Comparison of ENCODE assay signal across 12 cellular contexts in the genomic region with DNA sequence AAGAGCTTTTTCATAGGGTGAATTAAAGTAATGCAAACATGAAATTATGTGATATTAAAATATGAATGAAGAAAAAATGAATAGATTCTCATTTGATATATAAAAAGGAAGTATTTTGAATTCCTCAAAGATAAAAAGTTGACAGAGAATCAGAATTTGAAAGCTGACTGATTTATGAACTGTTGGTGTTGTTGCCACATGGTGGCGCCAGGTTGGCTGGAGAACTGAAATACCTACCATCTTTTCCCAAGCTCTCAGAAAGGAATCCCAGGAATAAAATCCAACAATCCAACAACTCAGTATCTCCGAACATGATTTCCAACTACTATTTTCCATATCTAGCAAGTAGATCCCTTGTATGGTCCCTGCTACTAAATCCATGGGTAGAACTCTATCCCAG. TPM values are rescaled to one million over a fixed set of nuclear protein-coding genes. Genes with fewer than 3 reads are reported as not detected.
DNase-seq lines count a peak whose midpoint lies in the region; ATAC-seq, FAIRE-seq and TF ChIP-seq lines count a peak whose summit lies in the region.
"Had no signal": no experiment of that assay in that cellular context is flagged by ENCODE, and none has a peak within 500 bp of the region (broad histone marks: within the 10 kb centered on the region; RNA-seq: fewer than 3 reads in every experiment).

No MANE protein-coding gene starts in this region.

- POLR2A ChIA-PET in CD4-positive, alpha-beta T cell (lab: Charles Lee) = no interaction called here

- WGBS in small intestine, 3 donors = 43 to 59% (median 48%) methylated on average over 2 of the region's 2 CpGs

- H3K4me3 ChIP-seq in fibroblast of mammary gland (ENCODE audit: control insufficient read depth, low read depth, low read length) (no peak overlapping the region), small intestine (ENCODE audit: low read depth in 1 of 2, low read length in 2 of 2) (no peak overlapping the region)
- H3K4me3 ChIP-seq: gastroesophageal sphincter, prostate gland had no signal

- H3K4me1 ChIP-seq in small intestine (ENCODE audit: control insufficient read depth in 2 of 2, insufficient read depth in 1 of 2, low read depth in 1 of 2, low read length in 1 of 2) = peaks cover 0 to 2% of the 10 kb centered on the region in 2 donors

- ATAC-seq in CD4-positive, alpha-beta T cell (ENCODE audit: poor library complexity) = no peak
- ATAC-seq: gastroesophageal sphincter had no signal

- no peak overlapping the region for H3K27ac Mint-ChIP-seq in mesothelial cell of epicardium
- no peak overlapping the region for H3K27ac Mint-ChIP-seq in CD4-positive, alpha-beta T cell
- H3K27ac Mint-ChIP-seq: activated naive CD4-positive, alpha-beta T cell treated with anti-CD3 and anti-CD28 coated beads for 36 hours; stimulated activated naive CD8-positive, alpha-beta T cell treated with anti-CD3 and anti-CD28 coated beads, Interleukin-15, Interleukin-2, amounts not matched to agents 100 ng/mL and 50 ng/mL, for 24 hours had no signal

- intact Hi-C loops in CD4-positive, alpha-beta T cell (cut with DNase I, micrococcal nuclease) = no loop called here

- H3K27me3 Mint-ChIP-seq in mesothelial cell of epicardium (ENCODE audit: low read depth) = peaks cover 83% of the 10 kb centered on the region
- peaks cover 81% of the 10 kb centered on the region for H3K27me3 Mint-ChIP-seq in CD4-positive, alpha-beta T cell

- FAIRE-seq in small intestine (lab: Jason Lieb, UNC) = no peak

- no peaks in the 10 kb centered on the region for H3K9me3 ChIP-seq in small intestine (ENCODE audit: control insufficient read depth, low read depth)
- H3K9me3 ChIP-seq in CD4-positive, alpha-beta T cell (ENCODE audit: control insufficient read depth, low read length) = no peaks in the 10 kb centered on the region
- H3K9me3 ChIP-seq: gastroesophageal sphincter, prostate gland had no signal

- no peak overlapping the region for H3K27ac ChIP-seq in small intestine (ENCODE audit: low read depth in 1 of 2, low read length in 1 of 2)
- H3K27ac ChIP-seq in CD4-positive, alpha-beta T cell (ENCODE audit: low read depth, low read length) = no peak overlapping the region
- H3K27ac ChIP-seq: gastroesophageal sphincter, prostate gland had no signal

- peaks cover 15% of the 10 kb centered on the region for H3K4me1 Mint-ChIP-seq in mesothelial cell of epicardium
- peaks cover 17% of the 10 kb centered on the region for H3K4me1 Mint-ChIP-seq in CD4-positive, alpha-beta T cell (ENCODE audit: low read depth)

- CTCF ChIA-PET in CD4-positive, alpha-beta T cell (lab: Charles Lee) = no interaction called here

- TF ChIP-seq CTCF in fibroblast of mammary gland (conservative IDR thresholded peaks at IDR 0.05; ENCODE audit: control insufficient read depth, insufficient read depth, low read depth, low read length) (peak; percentile 26), mesothelial cell of epicardium (IDR thresholded peaks at IDR 0.05; ENCODE audit: unreplicated experiment) (no peak)
- TF ChIP-seq CTCF in CD4-positive, alpha-beta T cell (IDR thresholded peaks at IDR 0.05) = no peak

- H3K9me3 Mint-ChIP-seq in mesothelial cell of epicardium = no peaks in the 10 kb centered on the region
- H3K9me3 Mint-ChIP-seq in CD4-positive, alpha-beta T cell = no peaks in the 10 kb centered on the region
- H3K9me3 Mint-ChIP-seq: activated naive CD4-positive, alpha-beta T cell treated with anti-CD3 and anti-CD28 coated beads for 36 hours; stimulated activated naive CD8-positive, alpha-beta T cell treated with anti-CD3 and anti-CD28 coated beads, Interleukin-15, Interleukin-2, amounts not matched to agents 100 ng/mL and 50 ng/mL, for 24 hours had no signal

- no peak overlapping the region for H3K4me3 Mint-ChIP-seq in mesothelial cell of epicardium
- no peak overlapping the region for H3K4me3 Mint-ChIP-seq in CD4-positive, alpha-beta T cell
- H3K4me3 Mint-ChIP-seq: activated naive CD4-positive, alpha-beta T cell treated with anti-CD3 and anti-CD28 coated beads for 36 hours; stimulated activated naive CD8-positive, alpha-beta T cell treated with anti-CD3 and anti-CD28 coated beads, Interleukin-15, Interleukin-2, amounts not matched to agents 100 ng/mL and 50 ng/mL, for 24 hours had no signal

- DNase-seq in NCI-H510A treated with DMSO at 0.1 percent for 48 hours (lab: John Stamatoyannopoulos, UW) (peak; percentile 9), NCI-H510A (lab: John Stamatoyannopoulos, UW) (no peak), NCI-H748 treated with DMSO at 0.1 percent for 48 hours (lab: John Stamatoyannopoulos, UW) (peak; percentile 18), fibroblast of mammary gland (ENCODE audit: low read depth) (no peak), small intestine (peak; percentile 31), NCI-H2081 treated with DMSO at 0.1 percent for 48 hours (lab: John Stamatoyannopoulos, UW) (no peak), mesothelial cell of epicardium (ENCODE audit: low spot score in 2 of 2, unreplicated experiment in 2 of 2) (no peak)
- no peak for DNase-seq in CD4-positive, alpha-beta T cell
- DNase-seq: activated naive CD4-positive, alpha-beta T cell treated with anti-CD3 and anti-CD28 coated beads for 36 hours had no signal

- H3K36me3 ChIP-seq in small intestine (ENCODE audit: control insufficient read depth in 2 of 2, insufficient read depth in 2 of 2, low read length in 2 of 2) = no peaks in the 10 kb centered on the region
- H3K36me3 ChIP-seq: gastroesophageal sphincter, prostate gland had no signal

- peaks cover 3 to 18% of the 10 kb centered on the region in 2 donors for H3K27me3 ChIP-seq in small intestine (ENCODE audit: control insufficient read depth in 2 of 2, insufficient read depth in 2 of 2, low read length in 2 of 2)
- H3K27me3 ChIP-seq in CD4-positive, alpha-beta T cell (ENCODE audit: control insufficient read depth, insufficient read depth, low read length) = peaks cover 51% of the 10 kb centered on the region

- no peaks in the 10 kb centered on the region for H3K36me3 Mint-ChIP-seq in mesothelial cell of epicardium
- H3K36me3 Mint-ChIP-seq in CD4-positive, alpha-beta T cell (ENCODE audit: low read depth) = no peaks in the 10 kb centered on the region

RNA-seq across cellular contexts. Expression of a gene that starts 3.1 kb away (rescaled TPM):
- 1 to 10 TPM in 1 of 3 donors, under 1 TPM in 2; 0.81 to 4.5 (median 0.89) TPM for polyA plus RNA-seq in small intestine
- total RNA-seq in mesothelial cell of epicardium = 0.53 to 0.63 TPM (median 0.59 TPM) in 3 replicates
- total RNA-seq in CD4-positive, alpha-beta T cell = not detected
- total RNA-seq: activated naive CD4-positive, alpha-beta T cell treated with anti-CD3 and anti-CD28 coated beads for 36 hours had no signal

Comparison
In these comparisons a context has a peak if more than half of its experiments do, and no peak if none do; other contexts are left out.
1. DNase-seq: peak in NCI-H510A treated with DMSO at 0.1 percent for 48 hours (single experiment), NCI-H748 treated with DMSO at 0.1 percent for 48 hours (single experiment) and small intestine (single experiment); none in NCI-H510A (single experiment), fibroblast of mammary gland (single experiment), NCI-H2081 treated with DMSO at 0.1 percent for 48 hours (single experiment), mesothelial cell of epicardium (0 of 2) and CD4-positive, alpha-beta T cell (0 of 10).